Comparison of ENCODE assay signal across 17 cellular contexts in the genomic region with DNA sequence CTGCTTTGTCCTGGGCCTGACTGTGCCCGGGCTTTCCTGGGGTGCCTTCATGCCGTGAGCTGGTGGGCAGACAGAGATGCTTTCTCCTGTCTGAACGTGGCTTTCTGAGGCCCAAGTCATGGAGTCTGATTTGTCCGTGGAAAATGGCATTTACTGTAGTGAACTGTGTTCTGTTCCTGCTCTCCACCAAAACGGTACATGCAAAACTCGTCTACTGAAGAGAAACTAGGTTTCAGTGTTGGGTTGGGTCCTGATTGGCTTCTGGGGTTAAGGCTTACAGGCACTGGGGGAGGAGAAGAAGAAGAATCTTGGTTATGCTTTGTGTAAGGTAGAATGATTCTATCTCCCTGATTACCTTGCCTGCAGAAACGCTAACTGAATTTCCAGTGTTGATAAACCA.
DNase-seq lines count a peak whose midpoint lies in the region; ATAC-seq and TF ChIP-seq lines count a peak whose summit lies in the region.
"Had no signal": no experiment of that assay in that cellular context is flagged by ENCODE, and none has a peak within 500 bp of the region (broad histone marks: within the 10 kb centered on the region; RNA-seq: fewer than 3 reads in every experiment).

No MANE protein-coding gene starts in this region.

- H2AK5ac ChIP-seq in mesenchymal stem cell (ENCODE audit: low read length, severe bottlenecking) = peak overlapping the region; percentile 86

- peak overlapping the region; percentile 61 to 69 for H2BK12ac ChIP-seq in mesenchymal stem cell (ENCODE audit: low read length in 2 of 2)

- H3K9me3 ChIP-seq in mammary epithelial cell (replicated peaks; ENCODE audit: insufficient read depth, low read length) (no peaks in the 10 kb centered on the region), mesenchymal stem cell (ENCODE audit: control insufficient read depth, low read length) (no peaks in the 10 kb centered on the region)
- H3K9me3 ChIP-seq: A549, ascending aorta, ovary had no signal

- no peak overlapping the region for H3K27ac ChIP-seq in mammary epithelial cell (ENCODE audit: insufficient read depth, low read depth, low read length)
- H3K27ac ChIP-seq in mesenchymal stem cell (ENCODE audit: low read length, poor library complexity, severe bottlenecking) = peak overlapping the region; percentile 99
- H3K27ac ChIP-seq: A549, ascending aorta, ovary had no signal

- peak overlapping the region; percentile 89 for H2AFZ ChIP-seq in mammary epithelial cell (ENCODE audit: low read depth, low read length)
- no peak overlapping the region for H2AFZ ChIP-seq in mesenchymal stem cell (ENCODE audit: low read depth, low read length)

- H2BK15ac ChIP-seq in mesenchymal stem cell (ENCODE audit: low read depth, poor library complexity, severe bottlenecking) = no peak overlapping the region

- H3K79me1 ChIP-seq in mesenchymal stem cell (replicated peaks; ENCODE audit: low read length, poor library complexity, severe bottlenecking) = peaks cover 4% of the 10 kb centered on the region

- H3K79me2 ChIP-seq in mammary epithelial cell (ENCODE audit: insufficient read depth, low read length) = peaks cover 96% of the 10 kb centered on the region

- peak overlapping the region; percentile 83 for H2BK120ac ChIP-seq in mesenchymal stem cell (ENCODE audit: low read depth, low read length)

- H3K14ac ChIP-seq in mesenchymal stem cell (ENCODE audit: low read length in 2 of 2) = no peak overlapping the region

- intact Hi-C loops in mammary epithelial cell (cut with micrococcal nuclease) = loop anchor here (5.0 kb wide), 1 partner anchor 160 kb away; no protein-coding TSS in a partner anchor
- intact Hi-C loops in MCF 10A (cut with micrococcal nuclease) = no loop called here

- H3K27me3 Mint-ChIP-seq in MCF 10A (ENCODE audit: insufficient read depth, unreplicated experiment) (no peaks in the 10 kb centered on the region), type B pancreatic cell (peaks cover 79% of the 10 kb centered on the region)

- no peak overlapping the region for H3K23ac ChIP-seq in mesenchymal stem cell (ENCODE audit: low read length in 2 of 2)

- ATAC-seq in HG03442 (IDR thresholded peaks at IDR 0.05; ENCODE audit: unreplicated experiment) = no peak
- no peak for ATAC-seq in GM19324 (IDR thresholded peaks at IDR 0.05; ENCODE audit: low FRiP score, unreplicated experiment)
- ATAC-seq: A549 had no signal

- peak overlapping the region; percentile 81 for H4K91ac ChIP-seq in mesenchymal stem cell (ENCODE audit: low read length)

- peak overlapping the region in 1 of 2 experiments; percentile 56 for H3K18ac ChIP-seq in mesenchymal stem cell (ENCODE audit: low read depth in 1 of 2, low read length in 2 of 2)

- H3K4me2 ChIP-seq in mammary epithelial cell (ENCODE audit: insufficient read depth, low read depth, low read length) (peak overlapping the region; percentile 93), mesenchymal stem cell (ENCODE audit: low read length, poor library complexity, severe bottlenecking) (peak overlapping the region; percentile 90)
- H3K4me2 ChIP-seq: A549 had no signal

- no peaks in the 10 kb centered on the region for H3K4me1 Mint-ChIP-seq in MCF 10A (ENCODE audit: insufficient read depth, unreplicated experiment)
- H3K4me1 Mint-ChIP-seq in type B pancreatic cell (ENCODE audit: unreplicated experiment) = peaks cover 19% of the 10 kb centered on the region

- peak overlapping the region; percentile 42 to 63 for H3K4ac ChIP-seq in mesenchymal stem cell (ENCODE audit: low read depth in 1 of 2, low read length in 2 of 2)

- dilution Hi-C loops in mammary epithelial cell (cut with HindIII; ENCODE audit: low sequenced_read_pairs) = loop anchor here (5.0 kb wide), 1 partner anchor 50 kb away; no protein-coding TSS in a partner anchor

- H4K20me1 ChIP-seq in mammary epithelial cell (ENCODE audit: insufficient read depth, low read length) = no peaks in the 10 kb centered on the region

- H3K4me1 ChIP-seq in mammary epithelial cell (ENCODE audit: insufficient read depth, low read length) = peaks cover 36% of the 10 kb centered on the region
- H3K4me1 ChIP-seq in mesenchymal stem cell (ENCODE audit: control insufficient read depth, insufficient read depth, low read depth, low read length) = peaks cover 17% of the 10 kb centered on the region
- H3K4me1 ChIP-seq: A549, ascending aorta had no signal

- H4K8ac ChIP-seq in mesenchymal stem cell (ENCODE audit: low read length) = peak overlapping the region; percentile 43

- POLR2A ChIA-PET in MCF 10A (lab: Yijun Ruan, JAX) = no interaction called here

- H3K4me3 Mint-ChIP-seq in MCF 10A (ENCODE audit: unreplicated experiment) = no peak overlapping the region
- peak overlapping the region; percentile 91 for H3K4me3 Mint-ChIP-seq in type B pancreatic cell

- H3K36me3 Mint-ChIP-seq in MCF 10A (ENCODE audit: insufficient read depth, unreplicated experiment) = no peaks in the 10 kb centered on the region
- H3K36me3 Mint-ChIP-seq in type B pancreatic cell = no peaks in the 10 kb centered on the region
- H3K36me3 Mint-ChIP-seq: WTC11 had no signal

- H3K27ac Mint-ChIP-seq in MCF 10A (ENCODE audit: low read depth, unreplicated experiment) = no peak overlapping the region
- no peak overlapping the region for H3K27ac Mint-ChIP-seq in type B pancreatic cell
- H3K27ac Mint-ChIP-seq: WTC11 had no signal

- TF ChIP-seq CTCF in mammary epithelial cell (conservative IDR thresholded peaks at IDR 0.05 in 1 of 2, IDR thresholded peaks at IDR 0.05 in 1 of 2; ENCODE audit: extremely low read depth in 1 of 2, insufficient read depth in 1 of 2, low read depth in 1 of 2, low read length in 2 of 2) = no peak
- no peak for TF ChIP-seq CTCF in MCF 10A (IDR thresholded peaks at IDR 0.05; ENCODE audit: unreplicated experiment)
- TF ChIP-seq CTCF in type B pancreatic cell (conservative IDR thresholded peaks at IDR 0.05) = no peak

- H3K4me3 ChIP-seq in mammary epithelial cell (replicated peaks in 1 of 3; ENCODE audit: insufficient read depth in 1 of 3, low read depth in 2 of 3, low read length in 3 of 3) (peak overlapping the region in 2 of 3 experiments; percentile 81 to 83), mesenchymal stem cell (ENCODE audit: insufficient read depth in 1 of 2, low read depth in 1 of 2, low read length in 2 of 2) (peak overlapping the region; percentile 63 to 93)
- H3K4me3 ChIP-seq: A549, ascending aorta, ovary had no signal

- peak overlapping the region; percentile 95 for H2BK5ac ChIP-seq in mesenchymal stem cell (ENCODE audit: low read depth, low read length, poor library complexity, severe bottlenecking)

- H3K36me3 ChIP-seq in mammary epithelial cell (ENCODE audit: insufficient read depth, low read length) (peaks cover 2% of the 10 kb centered on the region), mesenchymal stem cell (ENCODE audit: control insufficient read depth in 1 of 2, insufficient read depth in 2 of 2, low read depth in 1 of 2, low read length in 2 of 2) (peaks cover 0 to 13% of the 10 kb centered on the region in 2 experiments)
- H3K36me3 ChIP-seq: ascending aorta, ovary had no signal

- H3K27me3 ChIP-seq in mammary epithelial cell (ENCODE audit: insufficient read depth, low read length) = no peaks in the 10 kb centered on the region
- no peaks in the 10 kb centered on the region for H3K27me3 ChIP-seq in mesenchymal stem cell (ENCODE audit: control insufficient read depth in 1 of 2, insufficient read depth in 1 of 2, low read length in 2 of 2)
- H3K27me3 ChIP-seq: ovary had no signal

- in situ Hi-C loops in mammary epithelial cell (cut with MboI; ENCODE audit: low sequenced_read_pairs in 2 of 2) = loop anchor here (5.0 to 10.0 kb wide), 3 partner anchors 47 to 215 kb away; no protein-coding TSS in a partner anchor

- WGBS in mammary epithelial cell (ENCODE audit: low coverage, missing lambda C conversion rate) = 91% methylated on average over 7 of the region's 7 CpGs
- WGBS in mesenchymal stem cell = 75% methylated on average over 6 of the region's 7 CpGs

- H3K9ac ChIP-seq in mammary epithelial cell (ENCODE audit: insufficient read depth, low read length) (no peak overlapping the region), mesenchymal stem cell (ENCODE audit: low read length) (peak overlapping the region; percentile 90)

- CTCF ChIA-PET in mammary epithelial cell (lab: Charles Lee; ENCODE audit: low non-redundant PET) (interaction anchor here (1.9 kb wide), 1 partner anchor 44 kb away, joined by 14 read pairs; no protein-coding TSS in a partner anchor), MCF 10A (lab: Yijun Ruan, JAX) (no interaction called here)

- BruUV-seq in mammary epithelial cell (replicated peaks; lab: Mats Ljungman, UMichigan) (no TSS peak), MCF 10A (replicated peaks; lab: Mats Ljungman, UMichigan) (no TSS peak)

- DNase-seq in mammary epithelial cell (no peak), MCF 10A (ENCODE audit: unreplicated experiment) (no peak), cerebellar cortex (ENCODE audit: low spot score) (peak; percentile 78), mesenchymal stem cell (no peak), type B pancreatic cell (ENCODE audit: extremely low spot score, unreplicated experiment) (no peak), kidney glomerular epithelial cell (lab: John Stamatoyannopoulos, UW) (no peak)
- DNase-seq: COR-L47; foreskin melanocyte; NCI-H2029; ovary; stimulated activated CD4-positive, alpha-beta T cell treated with anti-CD3 and anti-CD28 coated beads, Interleukin-15, amount 100 ng/mL, for 24 hours; T-helper 1 cell had no signal

- H3K9me3 Mint-ChIP-seq in MCF 10A (ENCODE audit: unreplicated experiment) = peaks cover 39% of the 10 kb centered on the region
- H3K9me3 Mint-ChIP-seq in type B pancreatic cell = no peaks in the 10 kb centered on the region
- H3K9me3 Mint-ChIP-seq: WTC11 had no signal
